ENCODE assay signal across 19 cellular contexts in genomic region chr18:79916546-79917350, GRCh38. TPM values are rescaled to one million over a fixed set of nuclear protein-coding genes. Genes with fewer than 3 reads are reported as not detected.
DNase-seq lines count a peak whose midpoint lies in the region; ATAC-seq and TF ChIP-seq lines count a peak whose summit lies in the region.
"Had no signal": no experiment of that assay in that cellular context is flagged by ENCODE, and none has a peak within 500 bp of the region (broad histone marks: within the 10 kb centered on the region; RNA-seq: fewer than 3 reads in every experiment).

No MANE protein-coding gene starts in this region.

- no peaks in the 10 kb centered on the region for H3K23me2 ChIP-seq in H9 (ENCODE audit: insufficient read length, low read depth, low read length, poor library complexity, severe bottlenecking)

- H3K4me1 ChIP-seq in H9 (ENCODE audit: insufficient read depth, low read length), result no peaks in the 10 kb centered on the region
- no peaks in the 10 kb centered on the region for H3K4me1 ChIP-seq in sigmoid colon
- H3K4me1 ChIP-seq in esophagus squamous epithelium, result no peaks in the 10 kb centered on the region
- H3K4me1 ChIP-seq: HAP-1 had no signal

- H3K23ac ChIP-seq in H9 (ENCODE audit: insufficient read length, low read depth, low read length), result no peak overlapping the region

- no peak overlapping the region for H3K9ac ChIP-seq in H9 (ENCODE audit: extremely low read depth, insufficient read length, low read length)

- no peaks in the 10 kb centered on the region for H3K79me2 ChIP-seq in H9 (ENCODE audit: insufficient read depth, low read length)

- H3K27ac ChIP-seq in H9 (ENCODE audit: insufficient read length, low read depth, low read length) (no peak overlapping the region), sigmoid colon (no peak overlapping the region), esophagus squamous epithelium (no peak overlapping the region)
- H3K27ac ChIP-seq: left ventricle myocardium inferior had no signal

- peaks cover 5 to 8% of the 10 kb centered on the region in 2 experiments; a peak in 3 of 5 replicates for H3K9me3 Mint-ChIP-seq in H9
- H3K9me3 Mint-ChIP-seq: activated CD4-positive, alpha-beta T cell treated with anti-CD3 and anti-CD28 coated beads, Interleukin-2, amount 10 ng/mL, durations not matched to agents 24 days and 14 days; activated naive CD4-positive, alpha-beta T cell treated with anti-CD3 and anti-CD28 coated beads for 36 hours; CD8-positive, alpha-beta T cell had no signal

- H4K20me1 ChIP-seq in H9 (ENCODE audit: control insufficient read depth, insufficient read depth, insufficient read length), result no peaks in the 10 kb centered on the region

- H3K27me3 Mint-ChIP-seq in H9 (ENCODE audit: low read depth), result peaks cover 10% of the 10 kb centered on the region
- H3K27me3 Mint-ChIP-seq: activated CD4-positive, alpha-beta T cell treated with anti-CD3 and anti-CD28 coated beads, Interleukin-2, amount 10 ng/mL, durations not matched to agents 24 days and 14 days had no signal

- no peak overlapping the region for H4K91ac ChIP-seq in H9 (ENCODE audit: insufficient read length, low read depth, low read length)

- H3K18ac ChIP-seq in H9 (ENCODE audit: insufficient read length, low read depth, low read length), result no peak overlapping the region

- H3K4me2 ChIP-seq in H9 (ENCODE audit: insufficient read depth, insufficient read length, low read length), result no peak overlapping the region

- H3K4me3 ChIP-seq in sigmoid colon (no peak overlapping the region), esophagus squamous epithelium (no peak overlapping the region)
- H3K4me3 ChIP-seq: HAP-1, left ventricle myocardium inferior had no signal

- no CpG with 5 or more reads among the region's 31 CpGs for WGBS in H9 (ENCODE audit: extremely low coverage, insufficient read length, low lambda C conversion rate)
- WGBS in sigmoid colon, 2 donors, result 95 to 96% methylated on average over 31 of the region's 31 CpGs
- 97 to 100% methylated on average over 10 to 12 of the region's 31 CpGs for WGBS in esophagus squamous epithelium, 2 donors

- H3K27ac Mint-ChIP-seq in H9, result peak overlapping the region in 1 of 3 experiments; percentile 27; a peak in 1 of 7 replicates
- H3K27ac Mint-ChIP-seq: activated CD4-positive, alpha-beta T cell treated with anti-CD3 and anti-CD28 coated beads, Interleukin-2, amount 10 ng/mL, durations not matched to agents 24 days and 14 days; activated naive CD4-positive, alpha-beta T cell treated with anti-CD3 and anti-CD28 coated beads for 36 hours; CD8-positive, alpha-beta T cell had no signal

- no peak for TF ChIP-seq EP300 in sigmoid colon (IDR thresholded peaks at IDR 0.05)

- no peak overlapping the region for H4K8ac ChIP-seq in H9 (replicated peaks; ENCODE audit: insufficient read length, low read depth, low read length)

- no peak for TF ChIP-seq CTCF in H9 (conservative IDR thresholded peaks at IDR 0.05)
- TF ChIP-seq CTCF in sigmoid colon (IDR thresholded peaks at IDR 0.05), result no peak
- no peak for TF ChIP-seq CTCF in esophagus squamous epithelium (IDR thresholded peaks at IDR 0.05)

- DNase-seq in Ammon's horn (ENCODE audit: low spot score), result peak; percentile 1
- DNase-seq in H9, result peak; percentile 23
- DNase-seq in left colon, result peak; percentile 1 to 12
- peak; percentile 56 for DNase-seq in sigmoid colon
- DNase-seq in esophagus squamous epithelium (lab: John Stamatoyannopoulos, UW), result no peak
- no peak for DNase-seq in T-helper 9 cell
- DNase-seq: activated CD4-positive, alpha-beta T cell treated with anti-CD3 and anti-CD28 coated beads, Interleukin-2, amount 10 ng/mL, durations not matched to agents 24 days and 14 days; activated naive CD4-positive, alpha-beta T cell treated with anti-CD3 and anti-CD28 coated beads for 36 hours; left ventricle myocardium inferior; NCI-H187 treated with DMSO at 0.1 percent for 48 hours; NCI-H226; NCI-H82; nucleus accumbens; SHP77; stimulated activated CD4-positive, alpha-beta T cell treated with anti-CD3 and anti-CD28 coated beads, Interleukin-15, amount 100 ng/mL, for 24 hours had no signal

- intact Hi-C loops in left colon (cut with DNase I, micrococcal nuclease), result no loop called here
- intact Hi-C loops in sigmoid colon (cut with DNase I), result no loop called here
- intact Hi-C loops in esophagus squamous epithelium (cut with DNase I), result no loop called here

- no peak overlapping the region for H2BK12ac ChIP-seq in H9 (ENCODE audit: insufficient read length, low read depth, low read length)

- H3K27me3 ChIP-seq in H9 (ENCODE audit: insufficient read depth, low read length) (no peaks in the 10 kb centered on the region), sigmoid colon (no peaks in the 10 kb centered on the region), esophagus squamous epithelium (no peaks in the 10 kb centered on the region)

- no peak overlapping the region for H3T11ph ChIP-seq in H9 (ENCODE audit: low read length)

- no peak overlapping the region for H3K14ac ChIP-seq in H9 (ENCODE audit: insufficient read depth, low read length)

- ATAC-seq in left colon, result no peak
- ATAC-seq in GM18502 (IDR thresholded peaks at IDR 0.05; ENCODE audit: poor library complexity, unreplicated experiment), result no peak
- ATAC-seq in GM19455 (IDR thresholded peaks at IDR 0.05; ENCODE audit: unreplicated experiment), result no peak
- ATAC-seq: CD8-positive, alpha-beta T cell had no signal

- H3K9me3 ChIP-seq in H9 (ENCODE audit: control insufficient read depth, low read depth, low read length) (no peaks in the 10 kb centered on the region), sigmoid colon (no peaks in the 10 kb centered on the region), esophagus squamous epithelium (no peaks in the 10 kb centered on the region)
- H3K9me3 ChIP-seq: HAP-1, left ventricle myocardium inferior had no signal

- no peak overlapping the region for H3K4ac ChIP-seq in H9 (ENCODE audit: low read depth, low read length)

- no peak overlapping the region for H2AFZ ChIP-seq in H9 (ENCODE audit: low read length)

- no peak overlapping the region for H2BK5ac ChIP-seq in H9 (ENCODE audit: insufficient read length, low read length)

- H2BK20ac ChIP-seq in H9 (ENCODE audit: low read depth, low read length, poor library complexity, severe bottlenecking), result no peak overlapping the region

- no peak overlapping the region for H3K56ac ChIP-seq in H9 (ENCODE audit: insufficient read length, low read depth, low read length)

- TF ChIP-seq POLR2A in sigmoid colon (IDR thresholded peaks at IDR 0.05) (no peak), esophagus squamous epithelium (IDR thresholded peaks at IDR 0.05) (no peak)

- no peak overlapping the region for H4K5ac ChIP-seq in H9 (ENCODE audit: insufficient read length, low read depth, low read length)

- H2BK120ac ChIP-seq in H9 (ENCODE audit: low read depth, low read length, poor library complexity, severe bottlenecking), result no peak overlapping the region

- H2BK15ac ChIP-seq in H9 (ENCODE audit: low read depth, low read length), result no peak overlapping the region

- H2AK5ac ChIP-seq in H9 (ENCODE audit: insufficient read length, low read length), result no peak overlapping the region

- H3K36me3 ChIP-seq in sigmoid colon (peaks cover 9 to 58% (median 16%) of the 10 kb centered on the region in 4 donors), esophagus squamous epithelium (peaks cover 8 to 74% (median 13%) of the 10 kb centered on the region in 3 donors)

- peaks cover 2 to 19% (median 6%) of the 10 kb centered on the region in 3 experiments; a peak in 5 of 7 replicates for H3K36me3 Mint-ChIP-seq in H9 (ENCODE audit: insufficient read depth in 1 of 3, low read depth in 3 of 3)

- H3K4me1 Mint-ChIP-seq in H9, result peaks cover 4 to 9% of the 10 kb centered on the region in 2 experiments; a peak in 3 of 4 replicates

- no peaks in the 10 kb centered on the region for H3K79me1 ChIP-seq in H9 (ENCODE audit: insufficient read depth, low read depth, low read length, poor library complexity, severe bottlenecking)

- no peak overlapping the region for H3K4me3 Mint-ChIP-seq in H9
- H3K4me3 Mint-ChIP-seq: activated CD4-positive, alpha-beta T cell treated with anti-CD3 and anti-CD28 coated beads, Interleukin-2, amount 10 ng/mL, durations not matched to agents 24 days and 14 days; activated naive CD4-positive, alpha-beta T cell treated with anti-CD3 and anti-CD28 coated beads for 36 hours; CD8-positive, alpha-beta T cell had no signal

RNA-seq across cellular contexts. Expression of gene SLC66A2, which starts 34.7 kb away (rescaled TPM):
- 10.3 and 13.0 TPM in 2 replicates for total RNA-seq in H9 (2021)
- 100 to 1,000 TPM in 1 of 2 donors, 10 to 100 TPM in 1; 59.4 to 119 TPM for total RNA-seq in left colon
- 10 to 100 TPM; 27.3 to 33.2 (median 32.0) TPM for total RNA-seq in sigmoid colon
- polyA plus RNA-seq in sigmoid colon, result 10 to 100 TPM; 36.0 to 59.4 (median 49.2) TPM
- total RNA-seq in esophagus squamous epithelium, result 10 to 100 TPM; 30.4 to 49.6 (median 35.1) TPM

RNA-seq across cellular contexts. Expression of gene HSBP1L1, which starts 47.7 kb away (rescaled TPM):
- total RNA-seq in H9 (2021) (0.46 TPM in 1 of 2 replicates, not detected in the other), left colon (10 to 100 TPM; 42.4 to 77.8 TPM), sigmoid colon (10 to 100 TPM; 15.8 to 21.0 (median 19.3) TPM), esophagus squamous epithelium (10 to 100 TPM; 17.7 to 27.1 (median 25.8) TPM)
- polyA plus RNA-seq in sigmoid colon, result 10 to 100 TPM; 37.9 to 86.5 (median 51.1) TPM

Comparison
In these comparisons a context has a peak if more than half of its experiments do, and no peak if none do; other contexts are left out.
1. DNase-seq: peak in Ammon's horn (single experiment), H9 (single experiment), left colon (2 of 2) and sigmoid colon (single experiment); none in esophagus squamous epithelium (single experiment) and T-helper 9 cell (single experiment).
2. RNA of gene HSBP1L1, which starts 47.7 kb away (total RNA-seq): 42.4 to 77.8 TPM in left colon, 17.7 to 27.1 TPM in esophagus squamous epithelium and 15.8 to 21.0 TPM in sigmoid colon; 0.46 TPM in H9; every median in the first group is over 10 times any median in the second.